In genomic region chr2:36802952-36803351, GRCh38 we compare ENCODE assay signal across 27 cellular contexts.
"Had no signal": no experiment of that assay in that cellular context is flagged by ENCODE, and none has a peak within 500 bp of the region (broad histone marks: within the 10 kb centered on the region; RNA-seq: fewer than 3 reads in every experiment).

No MANE protein-coding gene starts in this region.

- H3K36me3 Mint-ChIP-seq: mesothelial cell of epicardium; naive thymus-derived CD4-positive, alpha-beta T cell; neural progenitor cell; stimulated activated memory B cell treated with anti-CD40 and anti-IgM and Interleukin-4, amounts not matched to agents 10 μg/mL and 1 μg/mL and 100 μg/mL, for 72 hours; type B pancreatic cell had no signal

- H3K27ac ChIP-seq: left ventricle myocardium inferior, neural progenitor cell, neutrophil, ovary, right atrium auricular region, right lobe of liver, tibial nerve, uterus had no signal

- ATAC-seq: naive thymus-derived CD4-positive, alpha-beta T cell; right lobe of liver; stimulated activated memory B cell treated with anti-CD40 and anti-IgM and Interleukin-4, amounts not matched to agents 10 μg/mL and 1 μg/mL and 100 μg/mL, for 72 hours; stimulated activated naive CD8-positive, alpha-beta T cell treated with anti-CD3 and anti-CD28 coated beads, Interleukin-15, amount 100 ng/mL, for 72 hours had no signal

- DNase-seq: hippocampal formation; kidney; left ventricle myocardium inferior; mesendoderm; naive thymus-derived CD4-positive, alpha-beta T cell; nephron progenitor cell; occipital lobe; ovary; right lobe of liver; stimulated activated CD4-positive, alpha-beta T cell treated with anti-CD3 and anti-CD28 coated beads, Interleukin-1b, Interleukin-23, amount 100 ng/mL, for 48 hours; stimulated activated CD4-positive, alpha-beta T cell treated with anti-CD3 and anti-CD28 coated beads, Interleukin-2, amount 100 ng/mL, for 48 hours; stimulated activated CD4-positive, alpha-beta T cell treated with anti-CD3 and anti-CD28 coated beads, Interleukin-4, amount 100 ng/mL, for 4 hours; stimulated activated CD8-positive, alpha-beta memory T cell treated with anti-CD3 and anti-CD28 coated beads, Interleukin-4, amount 100 ng/mL, for 48 hours; stimulated activated naive CD4-positive, alpha-beta T cell treated with Interleukin-2 at 50 U/mL for 16 hours; stimulated activated naive CD8-positive, alpha-beta T cell treated with anti-CD3 and anti-CD28 coated beads, Interleukin-15, amount 100 ng/mL, for 72 hours; substantia nigra; uterus had no signal

- H3K9me3 Mint-ChIP-seq: naive thymus-derived CD4-positive, alpha-beta T cell; stimulated activated memory B cell treated with anti-CD40 and anti-IgM and Interleukin-4, amounts not matched to agents 10 μg/mL and 1 μg/mL and 100 μg/mL, for 72 hours; stimulated activated naive CD8-positive, alpha-beta T cell treated with anti-CD3 and anti-CD28 coated beads, Interleukin-15, amount 100 ng/mL, for 72 hours; type B pancreatic cell had no signal

- H3K4me3 Mint-ChIP-seq: mesothelial cell of epicardium; naive thymus-derived CD4-positive, alpha-beta T cell; nephron progenitor cell; neural progenitor cell; stimulated activated memory B cell treated with anti-CD40 and anti-IgM and Interleukin-4, amounts not matched to agents 10 μg/mL and 1 μg/mL and 100 μg/mL, for 72 hours; stimulated activated naive CD8-positive, alpha-beta T cell treated with anti-CD3 and anti-CD28 coated beads, Interleukin-15, amount 100 ng/mL, for 72 hours; type B pancreatic cell had no signal

- H3K27me3 ChIP-seq: neural progenitor cell, neutrophil, ovary, right atrium auricular region, right lobe of liver, tibial nerve, uterus had no signal

- H3K4me1 Mint-ChIP-seq: mesothelial cell of epicardium; stimulated activated naive CD8-positive, alpha-beta T cell treated with anti-CD3 and anti-CD28 coated beads, Interleukin-15, amount 100 ng/mL, for 72 hours had no signal

- H3K9me3 ChIP-seq: left ventricle myocardium inferior, neutrophil, ovary, right lobe of liver, uterus had no signal

- H3K4me1 ChIP-seq: left ventricle myocardium inferior, neural progenitor cell, right atrium auricular region, right lobe of liver, tibial nerve, uterus had no signal

- H3K36me3 ChIP-seq: left ventricle myocardium inferior, neural progenitor cell, neutrophil, ovary, right atrium auricular region, right lobe of liver, uterus had no signal

- H3K27ac Mint-ChIP-seq: mesothelial cell of epicardium; naive thymus-derived CD4-positive, alpha-beta T cell; nephron progenitor cell; neural progenitor cell; progenitor cell of endocrine pancreas; stimulated activated memory B cell treated with anti-CD40 and anti-IgM and Interleukin-4, amounts not matched to agents 10 μg/mL and 1 μg/mL and 100 μg/mL, for 72 hours; type B pancreatic cell had no signal

- H3K4me3 ChIP-seq: left ventricle myocardium inferior, lung, neural progenitor cell, ovary, right atrium auricular region, right lobe of liver, smooth muscle cell, tibial nerve, uterus had no signal
